Comparison of ENCODE assay signal across 1 cellular context in the genomic region with DNA sequence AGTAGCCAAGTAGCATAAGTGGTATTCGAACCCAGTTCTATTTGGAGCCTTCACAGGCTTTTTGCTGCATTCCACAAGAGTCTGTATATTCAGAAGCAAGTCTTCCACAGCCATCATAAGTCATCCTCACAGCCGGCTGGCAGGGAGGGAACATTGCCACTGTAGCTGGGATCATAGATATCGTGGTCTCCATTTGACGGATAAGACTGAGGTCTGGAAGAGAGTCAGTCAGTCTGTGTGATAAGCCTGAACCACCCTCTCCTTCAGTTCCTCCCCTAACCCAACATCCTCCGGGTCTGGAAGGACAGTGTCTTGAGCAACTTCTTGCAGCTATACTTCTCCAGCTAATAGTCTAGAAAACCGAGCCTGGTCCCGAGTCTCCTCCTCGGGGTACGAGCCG.
A peak's percentile ranks its signal among the peaks of the same experiment; 100 is the strongest.
TF ChIP-seq lines count a peak whose summit lies in the region.

No MANE protein-coding gene starts in this region.

TF ChIP-seq in K562, 482 proteins besides CTCF, POLR2A, EP300 and RAD21 (continues in another document):
- TF ChIP-seq, protein P1, sequence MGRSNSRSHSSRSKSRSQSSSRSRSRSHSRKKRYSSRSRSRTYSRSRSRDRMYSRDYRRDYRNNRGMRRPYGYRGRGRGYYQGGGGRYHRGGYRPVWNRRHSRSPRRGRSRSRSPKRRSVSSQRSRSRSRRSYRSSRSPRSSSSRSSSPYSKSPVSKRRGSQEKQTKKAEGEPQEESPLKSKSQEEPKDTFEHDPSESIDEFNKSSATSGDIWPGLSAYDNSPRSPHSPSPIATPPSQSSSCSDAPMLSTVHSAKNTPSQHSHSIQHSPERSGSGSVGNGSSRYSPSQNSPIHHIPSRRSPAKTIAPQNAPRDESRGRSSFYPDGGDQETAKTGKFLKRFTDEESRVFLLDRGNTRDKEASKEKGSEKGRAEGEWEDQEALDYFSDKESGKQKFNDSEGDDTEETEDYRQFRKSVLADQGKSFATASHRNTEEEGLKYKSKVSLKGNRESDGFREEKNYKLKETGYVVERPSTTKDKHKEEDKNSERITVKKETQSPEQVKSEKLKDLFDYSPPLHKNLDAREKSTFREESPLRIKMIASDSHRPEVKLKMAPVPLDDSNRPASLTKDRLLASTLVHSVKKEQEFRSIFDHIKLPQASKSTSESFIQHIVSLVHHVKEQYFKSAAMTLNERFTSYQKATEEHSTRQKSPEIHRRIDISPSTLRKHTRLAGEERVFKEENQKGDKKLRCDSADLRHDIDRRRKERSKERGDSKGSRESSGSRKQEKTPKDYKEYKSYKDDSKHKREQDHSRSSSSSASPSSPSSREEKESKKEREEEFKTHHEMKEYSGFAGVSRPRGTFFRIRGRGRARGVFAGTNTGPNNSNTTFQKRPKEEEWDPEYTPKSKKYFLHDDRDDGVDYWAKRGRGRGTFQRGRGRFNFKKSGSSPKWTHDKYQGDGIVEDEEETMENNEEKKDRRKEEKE (IDR thresholded peaks at IDR 0.05; ENCODE audit: borderline replicate concordance in 1 of 2, control insufficient read depth in 1 of 2, low read depth in 2 of 2, low read length in 1 of 2), result no peak
- no peak for TF ChIP-seq PURB (CRISPR knock-in tag; IDR thresholded peaks at IDR 0.05; ENCODE audit: low read depth)
- no peak for TF ChIP-seq OTX1 (CRISPR knock-in tag; IDR thresholded peaks at IDR 0.05)
- no peak for TF ChIP-seq CBX5 (IDR thresholded peaks at IDR 0.05; ENCODE audit: borderline replicate concordance, low read depth)
- no peak for TF ChIP-seq SREBF1 (IDR thresholded peaks at IDR 0.05; ENCODE audit: borderline replicate concordance, low read depth, low read length)
- TF ChIP-seq KLF6 (CRISPR knock-in tag; IDR thresholded peaks at IDR 0.05; ENCODE audit: borderline replicate concordance), result no peak
- no peak for TF ChIP-seq LEF1 (IDR thresholded peaks at IDR 0.05)
- TF ChIP-seq CEBPG (CRISPR knock-in tag; IDR thresholded peaks at IDR 0.05), result no peak
- TF ChIP-seq CEBPG (tag; conservative IDR thresholded peaks at IDR 0.05 in 1 of 2, IDR thresholded peaks at IDR 0.05 in 1 of 2), result 0 out of 4 replicates have a peak, but pooled peaks of 1 of the 2 experiments have one; percentile 8
- TF ChIP-seq ZBTB1 (CRISPR knock-in tag; IDR thresholded peaks at IDR 0.05; ENCODE audit: borderline replicate concordance, low read depth), result no peak
- TF ChIP-seq, protein P2, sequence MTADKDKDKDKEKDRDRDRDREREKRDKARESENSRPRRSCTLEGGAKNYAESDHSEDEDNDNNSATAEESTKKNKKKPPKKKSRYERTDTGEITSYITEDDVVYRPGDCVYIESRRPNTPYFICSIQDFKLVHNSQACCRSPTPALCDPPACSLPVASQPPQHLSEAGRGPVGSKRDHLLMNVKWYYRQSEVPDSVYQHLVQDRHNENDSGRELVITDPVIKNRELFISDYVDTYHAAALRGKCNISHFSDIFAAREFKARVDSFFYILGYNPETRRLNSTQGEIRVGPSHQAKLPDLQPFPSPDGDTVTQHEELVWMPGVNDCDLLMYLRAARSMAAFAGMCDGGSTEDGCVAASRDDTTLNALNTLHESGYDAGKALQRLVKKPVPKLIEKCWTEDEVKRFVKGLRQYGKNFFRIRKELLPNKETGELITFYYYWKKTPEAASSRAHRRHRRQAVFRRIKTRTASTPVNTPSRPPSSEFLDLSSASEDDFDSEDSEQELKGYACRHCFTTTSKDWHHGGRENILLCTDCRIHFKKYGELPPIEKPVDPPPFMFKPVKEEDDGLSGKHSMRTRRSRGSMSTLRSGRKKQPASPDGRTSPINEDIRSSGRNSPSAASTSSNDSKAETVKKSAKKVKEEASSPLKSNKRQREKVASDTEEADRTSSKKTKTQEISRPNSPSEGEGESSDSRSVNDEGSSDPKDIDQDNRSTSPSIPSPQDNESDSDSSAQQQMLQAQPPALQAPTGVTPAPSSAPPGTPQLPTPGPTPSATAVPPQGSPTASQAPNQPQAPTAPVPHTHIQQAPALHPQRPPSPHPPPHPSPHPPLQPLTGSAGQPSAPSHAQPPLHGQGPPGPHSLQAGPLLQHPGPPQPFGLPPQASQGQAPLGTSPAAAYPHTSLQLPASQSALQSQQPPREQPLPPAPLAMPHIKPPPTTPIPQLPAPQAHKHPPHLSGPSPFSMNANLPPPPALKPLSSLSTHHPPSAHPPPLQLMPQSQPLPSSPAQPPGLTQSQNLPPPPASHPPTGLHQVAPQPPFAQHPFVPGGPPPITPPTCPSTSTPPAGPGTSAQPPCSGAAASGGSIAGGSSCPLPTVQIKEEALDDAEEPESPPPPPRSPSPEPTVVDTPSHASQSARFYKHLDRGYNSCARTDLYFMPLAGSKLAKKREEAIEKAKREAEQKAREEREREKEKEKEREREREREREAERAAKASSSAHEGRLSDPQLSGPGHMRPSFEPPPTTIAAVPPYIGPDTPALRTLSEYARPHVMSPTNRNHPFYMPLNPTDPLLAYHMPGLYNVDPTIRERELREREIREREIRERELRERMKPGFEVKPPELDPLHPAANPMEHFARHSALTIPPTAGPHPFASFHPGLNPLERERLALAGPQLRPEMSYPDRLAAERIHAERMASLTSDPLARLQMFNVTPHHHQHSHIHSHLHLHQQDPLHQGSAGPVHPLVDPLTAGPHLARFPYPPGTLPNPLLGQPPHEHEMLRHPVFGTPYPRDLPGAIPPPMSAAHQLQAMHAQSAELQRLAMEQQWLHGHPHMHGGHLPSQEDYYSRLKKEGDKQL (CRISPR knock-in tag; IDR thresholded peaks at IDR 0.05; ENCODE audit: borderline replicate concordance), result no peak
- peak; percentile 72 for TF ChIP-seq NCOR1 (IDR thresholded peaks at IDR 0.05)
- no peak for TF ChIP-seq TAF1 (IDR thresholded peaks at IDR 0.05; ENCODE audit: control insufficient read depth, extremely low read depth, insufficient read depth, low read length, severe bottlenecking)
- peak; percentile 71 for TF ChIP-seq CEBPB (tag; IDR thresholded peaks at IDR 0.05)
- TF ChIP-seq TAL1 (IDR thresholded peaks at IDR 0.05), result peak; percentile 62; the same call in 1 of the 2 replicates
- no peak for TF ChIP-seq BRD4 (IDR thresholded peaks at IDR 0.05)
- TF ChIP-seq, protein P3, sequence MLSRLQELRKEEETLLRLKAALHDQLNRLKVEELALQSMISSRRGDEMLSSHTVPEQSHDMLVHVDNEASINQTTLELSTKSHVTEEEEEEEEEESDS (CRISPR knock-in tag; IDR thresholded peaks at IDR 0.05), result no peak
- TF ChIP-seq GABPB1 (CRISPR knock-in tag; IDR thresholded peaks at IDR 0.05), result no peak
- TF ChIP-seq ZNF282 (CRISPR knock-in tag; IDR thresholded peaks at IDR 0.05), result no peak
- TF ChIP-seq MEF2D (tag; conservative IDR thresholded peaks at IDR 0.05; ENCODE audit: low read depth), result no peak
- no peak for TF ChIP-seq TAF9B (IDR thresholded peaks at IDR 0.05; ENCODE audit: partially characterized antibody)
- TF ChIP-seq DACH1 (IDR thresholded peaks at IDR 0.05; ENCODE audit: partially characterized antibody), result no peak
- TF ChIP-seq TBP (optimal IDR thresholded peaks at IDR 0.05; ENCODE audit: low read depth, low read length), result no peak
- no peak for TF ChIP-seq NCOA6 (IDR thresholded peaks at IDR 0.05)
- TF ChIP-seq MED1 (CRISPR knock-in tag; IDR thresholded peaks at IDR 0.05; ENCODE audit: borderline replicate concordance), result no peak
- TF ChIP-seq CBFA2T3 (IDR thresholded peaks at IDR 0.05), result peak; percentile 85
- TF ChIP-seq CHD4 (IDR thresholded peaks at IDR 0.05; ENCODE audit: insufficient read depth, insufficient replicate concordance, low read depth, low read length, poor library complexity, severe bottlenecking), result no peak
- TF ChIP-seq, protein P4, sequence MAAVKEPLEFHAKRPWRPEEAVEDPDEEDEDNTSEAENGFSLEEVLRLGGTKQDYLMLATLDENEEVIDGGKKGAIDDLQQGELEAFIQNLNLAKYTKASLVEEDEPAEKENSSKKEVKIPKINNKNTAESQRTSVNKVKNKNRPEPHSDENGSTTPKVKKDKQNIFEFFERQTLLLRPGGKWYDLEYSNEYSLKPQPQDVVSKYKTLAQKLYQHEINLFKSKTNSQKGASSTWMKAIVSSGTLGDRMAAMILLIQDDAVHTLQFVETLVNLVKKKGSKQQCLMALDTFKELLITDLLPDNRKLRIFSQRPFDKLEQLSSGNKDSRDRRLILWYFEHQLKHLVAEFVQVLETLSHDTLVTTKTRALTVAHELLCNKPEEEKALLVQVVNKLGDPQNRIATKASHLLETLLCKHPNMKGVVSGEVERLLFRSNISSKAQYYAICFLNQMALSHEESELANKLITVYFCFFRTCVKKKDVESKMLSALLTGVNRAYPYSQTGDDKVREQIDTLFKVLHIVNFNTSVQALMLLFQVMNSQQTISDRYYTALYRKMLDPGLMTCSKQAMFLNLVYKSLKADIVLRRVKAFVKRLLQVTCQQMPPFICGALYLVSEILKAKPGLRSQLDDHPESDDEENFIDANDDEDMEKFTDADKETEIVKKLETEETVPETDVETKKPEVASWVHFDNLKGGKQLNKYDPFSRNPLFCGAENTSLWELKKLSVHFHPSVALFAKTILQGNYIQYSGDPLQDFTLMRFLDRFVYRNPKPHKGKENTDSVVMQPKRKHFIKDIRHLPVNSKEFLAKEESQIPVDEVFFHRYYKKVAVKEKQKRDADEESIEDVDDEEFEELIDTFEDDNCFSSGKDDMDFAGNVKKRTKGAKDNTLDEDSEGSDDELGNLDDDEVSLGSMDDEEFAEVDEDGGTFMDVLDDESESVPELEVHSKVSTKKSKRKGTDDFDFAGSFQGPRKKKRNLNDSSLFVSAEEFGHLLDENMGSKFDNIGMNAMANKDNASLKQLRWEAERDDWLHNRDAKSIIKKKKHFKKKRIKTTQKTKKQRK (IDR thresholded peaks at IDR 0.05; ENCODE audit: borderline replicate concordance, low read depth, low read length), result no peak
- no peak for TF ChIP-seq FOXK1 (CRISPR knock-in tag; IDR thresholded peaks at IDR 0.05; ENCODE audit: borderline replicate concordance)
- TF ChIP-seq, protein P5, sequence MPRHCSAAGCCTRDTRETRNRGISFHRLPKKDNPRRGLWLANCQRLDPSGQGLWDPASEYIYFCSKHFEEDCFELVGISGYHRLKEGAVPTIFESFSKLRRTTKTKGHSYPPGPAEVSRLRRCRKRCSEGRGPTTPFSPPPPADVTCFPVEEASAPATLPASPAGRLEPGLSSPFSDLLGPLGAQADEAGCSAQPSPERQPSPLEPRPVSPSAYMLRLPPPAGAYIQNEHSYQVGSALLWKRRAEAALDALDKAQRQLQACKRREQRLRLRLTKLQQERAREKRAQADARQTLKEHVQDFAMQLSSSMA (CRISPR knock-in tag; IDR thresholded peaks at IDR 0.05), result no peak
- TF ChIP-seq NFIC (IDR thresholded peaks at IDR 0.05), result peak; percentile 38; the same call in 1 of the 2 replicates
- TF ChIP-seq, protein P6, sequence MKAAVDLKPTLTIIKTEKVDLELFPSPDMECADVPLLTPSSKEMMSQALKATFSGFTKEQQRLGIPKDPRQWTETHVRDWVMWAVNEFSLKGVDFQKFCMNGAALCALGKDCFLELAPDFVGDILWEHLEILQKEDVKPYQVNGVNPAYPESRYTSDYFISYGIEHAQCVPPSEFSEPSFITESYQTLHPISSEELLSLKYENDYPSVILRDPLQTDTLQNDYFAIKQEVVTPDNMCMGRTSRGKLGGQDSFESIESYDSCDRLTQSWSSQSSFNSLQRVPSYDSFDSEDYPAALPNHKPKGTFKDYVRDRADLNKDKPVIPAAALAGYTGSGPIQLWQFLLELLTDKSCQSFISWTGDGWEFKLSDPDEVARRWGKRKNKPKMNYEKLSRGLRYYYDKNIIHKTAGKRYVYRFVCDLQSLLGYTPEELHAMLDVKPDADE (conservative IDR thresholded peaks at IDR 0.05; ENCODE audit: control insufficient read depth, low read depth, low read length), result no peak
- peak; percentile 73; the same call in 1 of the 2 replicates for TF ChIP-seq TEAD4 (IDR thresholded peaks at IDR 0.05; ENCODE audit: low read length)
- no peak for TF ChIP-seq TEAD4 (CRISPR knock-in tag; IDR thresholded peaks at IDR 0.05; ENCODE audit: borderline replicate concordance)
- TF ChIP-seq SMARCB1 (IDR thresholded peaks at IDR 0.05; ENCODE audit: insufficient read length, low read depth), result no peak
- no peak for TF ChIP-seq ATF7 (IDR thresholded peaks at IDR 0.05)
- TF ChIP-seq, protein P7, sequence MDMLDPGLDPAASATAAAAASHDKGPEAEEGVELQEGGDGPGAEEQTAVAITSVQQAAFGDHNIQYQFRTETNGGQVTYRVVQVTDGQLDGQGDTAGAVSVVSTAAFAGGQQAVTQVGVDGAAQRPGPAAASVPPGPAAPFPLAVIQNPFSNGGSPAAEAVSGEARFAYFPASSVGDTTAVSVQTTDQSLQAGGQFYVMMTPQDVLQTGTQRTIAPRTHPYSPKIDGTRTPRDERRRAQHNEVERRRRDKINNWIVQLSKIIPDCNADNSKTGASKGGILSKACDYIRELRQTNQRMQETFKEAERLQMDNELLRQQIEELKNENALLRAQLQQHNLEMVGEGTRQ (CRISPR knock-in tag; IDR thresholded peaks at IDR 0.05), result no peak
- no peak for TF ChIP-seq EP400 (IDR thresholded peaks at IDR 0.05)
- peak; percentile 18; the same call in 1 of the 2 replicates for TF ChIP-seq SMARCA4 (IDR thresholded peaks at IDR 0.05)
- TF ChIP-seq RNF2 (IDR thresholded peaks at IDR 0.05), result 0 out of 2 replicates have a peak, but pooled peaks have one; percentile 25
- peak; percentile 53; the same call in 1 of the 2 replicates for TF ChIP-seq POLR2AphosphoS5 (IDR thresholded peaks at IDR 0.05; ENCODE audit: control insufficient read depth, insufficient read depth, low read depth, low read length)
- TF ChIP-seq, protein P8, sequence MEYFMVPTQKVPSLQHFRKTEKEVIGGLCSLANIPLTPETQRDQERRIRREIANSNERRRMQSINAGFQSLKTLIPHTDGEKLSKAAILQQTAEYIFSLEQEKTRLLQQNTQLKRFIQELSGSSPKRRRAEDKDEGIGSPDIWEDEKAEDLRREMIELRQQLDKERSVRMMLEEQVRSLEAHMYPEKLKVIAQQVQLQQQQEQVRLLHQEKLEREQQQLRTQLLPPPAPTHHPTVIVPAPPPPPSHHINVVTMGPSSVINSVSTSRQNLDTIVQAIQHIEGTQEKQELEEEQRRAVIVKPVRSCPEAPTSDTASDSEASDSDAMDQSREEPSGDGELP (CRISPR knock-in tag; IDR thresholded peaks at IDR 0.05; ENCODE audit: borderline replicate concordance), result no peak
- no peak for TF ChIP-seq KAT8 (IDR thresholded peaks at IDR 0.05; ENCODE audit: low read depth)
- TF ChIP-seq ZNF668 (CRISPR knock-in tag; IDR thresholded peaks at IDR 0.05), result no peak
- no peak for TF ChIP-seq NELFE (IDR thresholded peaks at IDR 0.05; ENCODE audit: insufficient read depth, insufficient read length)
- TF ChIP-seq ZNF764 (CRISPR knock-in tag; IDR thresholded peaks at IDR 0.05; ENCODE audit: low read depth), result no peak
- TF ChIP-seq ILK (tag; IDR thresholded peaks at IDR 0.05; ENCODE audit: borderline replicate concordance, low read depth), result no peak
- TF ChIP-seq ZNF695 (CRISPR knock-in tag; IDR thresholded peaks at IDR 0.05), result no peak
- no peak for TF ChIP-seq TSC22D4 (tag; IDR thresholded peaks at IDR 0.05)
- no peak for TF ChIP-seq PRPF4 (IDR thresholded peaks at IDR 0.05; ENCODE audit: insufficient read depth, low read depth, low read length, poor library complexity, severe bottlenecking)
